In the genomic region with DNA sequence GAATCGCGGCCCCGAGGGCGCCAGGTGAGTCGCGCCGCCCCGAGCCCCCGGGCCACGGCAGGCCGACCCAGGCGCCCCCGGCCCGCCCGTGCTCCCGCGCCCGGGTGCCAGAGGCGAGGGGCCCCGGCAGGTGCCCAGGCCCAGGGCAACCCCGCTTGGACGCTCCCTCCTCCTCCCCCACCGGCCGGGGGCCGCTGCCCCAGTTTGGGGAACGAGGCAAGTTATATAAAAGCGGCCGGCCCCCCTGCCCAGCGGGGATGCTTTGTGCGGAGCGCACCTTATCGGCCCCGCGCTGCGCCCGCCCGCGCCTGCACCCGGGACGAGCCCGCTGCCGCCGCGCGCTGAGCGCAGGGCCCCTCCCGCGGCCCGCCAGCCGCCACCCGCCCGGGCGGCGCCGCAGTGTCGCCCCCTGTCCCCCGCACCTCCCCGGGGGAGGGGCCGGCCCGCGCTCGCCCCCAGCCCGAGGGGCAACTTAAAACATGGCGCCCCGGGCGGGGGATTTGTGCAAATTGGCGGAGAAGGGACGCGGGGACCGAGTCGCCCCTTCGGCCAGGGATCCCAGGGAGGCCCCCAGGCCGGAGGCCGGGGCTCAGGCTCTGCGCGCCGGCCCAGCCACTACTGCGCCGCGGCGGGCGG, we compare ENCODE assay signal across 9 cellular contexts. TPM values are rescaled to one million over a fixed set of nuclear protein-coding genes. Genes with fewer than 3 reads are reported as not detected.
DNase-seq lines count a peak whose midpoint lies in the region; ATAC-seq and TF ChIP-seq lines count a peak whose summit lies in the region.
"Had no signal": no experiment of that assay in that cellular context is flagged by ENCODE, and none has a peak within 500 bp of the region (broad histone marks: within the 10 kb centered on the region; RNA-seq: fewer than 3 reads in every experiment).

No MANE protein-coding gene starts in this region.

- intact Hi-C loops in posterior vena cava (cut with DNase I) = no loop called here

- DNase-seq in CD1c-positive myeloid dendritic cell (ENCODE audit: extremely low spot score) (peak; percentile 30), NCI-H510A (lab: John Stamatoyannopoulos, UW) (peak; percentile 10), foreskin fibroblast (peak in 1 of 2 donors; percentile 31), omental fat pad (ENCODE audit: low spot score) (no peak), mucosa of gallbladder (ENCODE audit: low spot score) (no peak), posterior vena cava (ENCODE audit: low spot score) (no peak), germinal center (ENCODE audit: low spot score) (no peak)

- TF ChIP-seq CTCF in foreskin fibroblast (IDR thresholded peaks at IDR 0.05; ENCODE audit: low read depth, low read length) (no peak), omental fat pad (IDR thresholded peaks at IDR 0.05) (no peak)

- ATAC-seq in omental fat pad (ENCODE audit: low FRiP score) = peak; percentile 56
- no peak for ATAC-seq in HG03280 (IDR thresholded peaks at IDR 0.05; ENCODE audit: unreplicated experiment)

- peak overlapping the region; percentile 57 to 72 for H3K4me3 ChIP-seq in foreskin fibroblast (ENCODE audit: low read depth in 1 of 2, low read length in 2 of 2)

RNA-seq across cellular contexts. Expression of a gene that starts 0.6 kb away (rescaled TPM):
- total RNA-seq in omental fat pad (100 to 1,000 TPM; 138 to 319 (median 184) TPM), mucosa of gallbladder (34.0 TPM), posterior vena cava (10 to 100 TPM; 48.2 to 82.9 TPM)
- total RNA-seq: myocyte had no signal

Comparison
In these comparisons a context has a peak if more than half of its experiments do, and no peak if none do; other contexts are left out.
1. DNase-seq: peak in CD1c-positive myeloid dendritic cell (single experiment) and NCI-H510A (single experiment); none in omental fat pad (single experiment), mucosa of gallbladder (single experiment), posterior vena cava (single experiment) and germinal center (single experiment).